Comparison of ENCODE assay signal across 9 cellular contexts in genomic region chrX:46979340-46979739, GRCh38.
DNase-seq lines count a peak whose midpoint lies in the region; ATAC-seq, FAIRE-seq and TF ChIP-seq lines count a peak whose summit lies in the region.
"Had no signal": no experiment of that assay in that cellular context is flagged by ENCODE, and none has a peak within 500 bp of the region (broad histone marks: within the 10 kb centered on the region; RNA-seq: fewer than 3 reads in every experiment).

No MANE protein-coding gene starts in this region.

- H3K9me3 ChIP-seq in upper lobe of right lung = no peaks in the 10 kb centered on the region
- H3K9me3 ChIP-seq: right lobe of liver had no signal

- H3K27ac ChIP-seq in upper lobe of right lung = no peak overlapping the region
- H3K27ac ChIP-seq: right lobe of liver had no signal

- H3K36me3 ChIP-seq in bronchial epithelial cell (ENCODE audit: control insufficient read depth, insufficient read depth, low read length) (no peaks in the 10 kb centered on the region), upper lobe of right lung (no peaks in the 10 kb centered on the region)
- H3K36me3 ChIP-seq: right lobe of liver had no signal

- intact Hi-C loops in upper lobe of right lung (cut with DNase I) = no loop called here

- no peak for ATAC-seq in upper lobe of right lung
- no peak for ATAC-seq in GM18505 (IDR thresholded peaks at IDR 0.05; ENCODE audit: unreplicated experiment)

- no peak overlapping the region for H3K4me3 ChIP-seq in bronchial epithelial cell (ENCODE audit: low read depth, low read length)
- H3K4me3 ChIP-seq in upper lobe of right lung = no peak overlapping the region
- H3K4me3 ChIP-seq: right lobe of liver had no signal

- no peak for TF ChIP-seq POLR2A in GM18505 (IDR thresholded peaks at IDR 0.05; ENCODE audit: borderline replicate concordance, extremely low read depth, insufficient read depth, insufficient read length)

- no peaks in the 10 kb centered on the region for H3K4me1 ChIP-seq in upper lobe of right lung

- H3K27me3 ChIP-seq in bronchial epithelial cell (ENCODE audit: control insufficient read depth, insufficient read depth, low read length) (no peaks in the 10 kb centered on the region), upper lobe of right lung (no peaks in the 10 kb centered on the region)
- H3K27me3 ChIP-seq: right lobe of liver had no signal

- TF ChIP-seq CTCF in bronchial epithelial cell (IDR thresholded peaks at IDR 0.05; ENCODE audit: insufficient read depth, low read length, severe bottlenecking) (no peak), GM10266 (IDR thresholded peaks at IDR 0.05; ENCODE audit: control insufficient read depth, insufficient read depth, low read depth, missing control alignments) (no peak), upper lobe of right lung (IDR thresholded peaks at IDR 0.05) (no peak)

- FAIRE-seq in bronchial epithelial cell (lab: Jason Lieb, UNC) = no peak

- peak; percentile 23 for DNase-seq in COLO829 (ENCODE audit: low spot score)
- peak; percentile 24 for DNase-seq in NCI-H460 (ENCODE audit: extremely low read depth, low read depth)
- peak; percentile 32 for DNase-seq in bronchial epithelial cell (ENCODE audit: low read depth)
- peak; percentile 71 for DNase-seq in lung microvascular endothelial cell (ENCODE audit: low read depth in 2 of 2)
- no peak for DNase-seq in GM10266 (ENCODE audit: extremely low spot score)
- DNase-seq in HPDE6-E6E7 (ENCODE audit: extremely low spot score) = no peak
- no peak for DNase-seq in upper lobe of right lung

Comparison
In these comparisons a context has a peak if more than half of its experiments do, and no peak if none do; other contexts are left out.
1. DNase-seq: peak in COLO829 (single experiment), NCI-H460 (single experiment), bronchial epithelial cell (single experiment) and lung microvascular endothelial cell (2 of 2); none in GM10266 (single experiment), HPDE6-E6E7 (single experiment) and upper lobe of right lung (single experiment).